In the genomic region with DNA sequence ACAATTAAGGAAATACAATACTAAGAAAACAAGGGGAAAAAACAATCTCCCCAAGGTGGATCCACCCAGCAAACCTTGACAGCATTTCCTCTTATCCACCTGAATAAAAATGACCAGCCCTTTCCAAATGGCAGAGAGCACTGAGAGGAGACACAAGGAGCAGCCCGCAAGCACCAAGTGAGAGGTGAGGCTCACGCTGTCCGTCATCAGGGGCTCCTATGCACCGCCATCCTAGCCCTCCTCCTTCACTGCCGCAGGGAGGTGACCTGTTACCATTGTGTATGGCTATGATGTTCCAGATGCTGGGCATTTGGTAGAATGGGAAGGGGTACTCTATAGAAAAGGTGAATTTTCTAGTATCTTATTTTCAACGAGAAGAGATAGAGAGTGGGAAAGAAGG, we compare ENCODE assay signal across 27 cellular contexts. TPM values are rescaled to one million over a fixed set of nuclear protein-coding genes. Genes with fewer than 3 reads are reported as not detected.
"Had no signal": no experiment of that assay in that cellular context is flagged by ENCODE, and none has a peak within 500 bp of the region (broad histone marks: within the 10 kb centered on the region; RNA-seq: fewer than 3 reads in every experiment).

No MANE protein-coding gene starts in this region.

- H3K4me3 ChIP-seq: PC-9 had no signal

- H3K36me3 Mint-ChIP-seq: activated naive CD8-positive, alpha-beta T cell treated with anti-CD3 and anti-CD28 coated beads for 36 hours had no signal

- DNase-seq: activated CD4-positive, alpha-beta memory T cell treated with anti-CD3 and anti-CD28 coated beads, Interleukin-2, amount 10 ng/mL, durations not matched to agents 7 days and 5 days; activated CD4-positive, alpha-beta T cell treated with anti-CD3 and anti-CD28 coated beads, Interleukin-2, amount 50 U/mL, for 1 hour; activated CD4-positive, CD25-positive, alpha-beta regulatory T cell; activated gamma-delta T cell; activated naive CD4-positive, alpha-beta T cell treated with anti-CD3 and anti-CD28 coated beads for 36 hours; activated naive CD8-positive, alpha-beta T cell treated with anti-CD3 and anti-CD28 coated beads for 36 hours; activated T-cell treated with anti-CD3 and anti-CD28 coated beads for 4 hours; activated T-cell treated with anti-CD3 and anti-CD28 coated beads, Interleukin-2, amount 50 U/mL, for 48 hours; anterior cingulate cortex; cerebellar nuclear complex; Kasumi-1; KBM-7; NCI-H1417 treated with DMSO at 0.1 percent for 48 hours; NCI-H1694; NCI-H2081; NCI-H2171; NCI-H2227 treated with DMSO at 0.1 percent for 48 hours; NCI-H446 treated with DMSO at 0.1 percent for 48 hours; NCI-H524 treated with DMSO at 0.1 percent for 48 hours; NCI-H748 treated with DMSO at 0.1 percent for 48 hours; T-helper 17 cell; T-helper 9 cell had no signal

- H3K27me3 Mint-ChIP-seq: activated naive CD8-positive, alpha-beta T cell treated with anti-CD3 and anti-CD28 coated beads for 36 hours had no signal

- ATAC-seq: activated T-helper 17 cell treated with anti-CD3 and anti-CD28 coated beads, Interleukin-2, amount 50 U/mL, for 72 hours; T-helper 17 cell had no signal

- H3K27ac Mint-ChIP-seq: activated CD4-positive, alpha-beta memory T cell treated with anti-CD3 and anti-CD28 coated beads, Interleukin-2, amount 10 ng/mL, durations not matched to agents 7 days and 5 days; activated naive CD4-positive, alpha-beta T cell treated with anti-CD3 and anti-CD28 coated beads for 36 hours; activated naive CD8-positive, alpha-beta T cell treated with anti-CD3 and anti-CD28 coated beads for 36 hours; activated T-helper 17 cell treated with anti-CD3 and anti-CD28 coated beads, Interleukin-2, amount 50 U/mL, for 72 hours; T-helper 17 cell had no signal

- H3K27ac ChIP-seq: PC-9 had no signal

- H3K4me3 Mint-ChIP-seq: activated CD4-positive, alpha-beta memory T cell treated with anti-CD3 and anti-CD28 coated beads, Interleukin-2, amount 10 ng/mL, durations not matched to agents 7 days and 5 days; activated naive CD4-positive, alpha-beta T cell treated with anti-CD3 and anti-CD28 coated beads for 36 hours; activated naive CD8-positive, alpha-beta T cell treated with anti-CD3 and anti-CD28 coated beads for 36 hours; activated T-helper 17 cell treated with anti-CD3 and anti-CD28 coated beads, Interleukin-2, amount 50 U/mL, for 72 hours; T-helper 17 cell had no signal

- H3K9me3 Mint-ChIP-seq: activated CD4-positive, alpha-beta memory T cell treated with anti-CD3 and anti-CD28 coated beads, Interleukin-2, amount 10 ng/mL, durations not matched to agents 7 days and 5 days; activated naive CD4-positive, alpha-beta T cell treated with anti-CD3 and anti-CD28 coated beads for 36 hours; activated naive CD8-positive, alpha-beta T cell treated with anti-CD3 and anti-CD28 coated beads for 36 hours; activated T-helper 17 cell treated with anti-CD3 and anti-CD28 coated beads, Interleukin-2, amount 50 U/mL, for 72 hours had no signal

RNA-seq across cellular contexts. Expression of a gene that starts 31.2 kb away (rescaled TPM):
- total RNA-seq: activated CD4-positive, alpha-beta memory T cell treated with anti-CD3 and anti-CD28 coated beads, Interleukin-2, amount 10 ng/mL, durations not matched to agents 7 days and 5 days; activated CD8-positive, alpha-beta memory T cell treated with anti-CD3 and anti-CD28 coated beads for 36 hours; activated naive CD8-positive, alpha-beta T cell treated with anti-CD3 and anti-CD28 coated beads for 36 hours; activated T-helper 17 cell treated with anti-CD3 and anti-CD28 coated beads, Interleukin-2, amount 50 U/mL, for 72 hours; cardiac septum; M059J; PC-9; T-helper 17 cell had no signal
